ENCODE assay signal across 10 cellular contexts in the genomic region with DNA sequence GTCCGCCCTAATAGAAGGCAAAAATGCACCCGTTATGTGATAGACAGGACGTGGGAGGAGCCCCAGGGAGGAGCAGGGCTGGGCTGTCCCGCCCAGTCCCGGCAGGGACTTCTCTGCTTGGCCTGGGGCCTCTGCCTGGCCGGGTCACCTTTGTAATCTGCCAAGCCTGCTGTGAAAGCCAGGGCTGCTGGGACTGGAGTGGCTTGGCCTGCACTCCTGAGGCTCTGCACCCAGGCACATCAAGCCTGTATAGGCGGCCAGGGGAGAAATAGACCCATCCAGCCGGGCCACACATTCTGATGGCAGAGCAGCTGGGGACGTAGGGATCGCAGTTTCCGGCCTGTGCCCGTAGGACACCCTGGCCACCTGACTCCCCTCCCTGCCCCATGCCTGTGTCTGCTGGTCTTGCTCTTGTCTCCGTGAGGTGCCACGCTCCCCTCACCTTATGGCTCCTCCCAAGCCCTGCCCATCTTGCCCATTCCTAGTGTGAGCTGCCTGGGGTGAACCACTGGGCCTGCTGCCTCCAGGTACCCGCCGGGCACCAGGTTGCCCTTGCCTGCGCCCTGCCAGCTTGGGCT. TPM values are rescaled to one million over a fixed set of nuclear protein-coding genes. Genes with fewer than 3 reads are reported as not detected.
DNase-seq lines count a peak whose midpoint lies in the region; ATAC-seq and TF ChIP-seq lines count a peak whose summit lies in the region.
"Had no signal": no experiment of that assay in that cellular context is flagged by ENCODE, and none has a peak within 500 bp of the region (broad histone marks: within the 10 kb centered on the region; RNA-seq: fewer than 3 reads in every experiment).

No MANE protein-coding gene starts in this region.

- peak; percentile 43 for ATAC-seq in WTC11
- ATAC-seq in HG03196 (IDR thresholded peaks at IDR 0.05; ENCODE audit: unreplicated experiment) = no peak

- H3K4me3 ChIP-seq in Caco-2 (ENCODE audit: low read depth, low read length) = no peak overlapping the region

- H3K27me3 ChIP-seq in Caco-2 (replicated peaks; ENCODE audit: control insufficient read depth, insufficient read depth, low read length) = no peaks in the 10 kb centered on the region

- H3K4me3 Mint-ChIP-seq in Caco-2 (ENCODE audit: unreplicated experiment) (no peak overlapping the region), WTC11 (no peak overlapping the region), immature natural killer cell (no peak overlapping the region)

- H3K9me3 ChIP-seq in Caco-2 = no peaks in the 10 kb centered on the region

- peaks cover 11% of the 10 kb centered on the region for H3K36me3 ChIP-seq in Caco-2 (ENCODE audit: control insufficient read depth, insufficient read depth, low read length)

- H3K27ac Mint-ChIP-seq in Caco-2 (ENCODE audit: unreplicated experiment) (peak overlapping the region; percentile 63), WTC11 (peak overlapping the region; percentile 63; the same call in 1 of the 2 replicates), immature natural killer cell (peak overlapping the region in 1 of 6 donors; percentile 8)

- no TSS peak for BruUV-seq in Caco-2 (replicated peaks; lab: Mats Ljungman, UMichigan)

- H3K36me3 Mint-ChIP-seq in Caco-2 (ENCODE audit: insufficient read depth, unreplicated experiment) = peaks cover 100% of the 10 kb centered on the region
- H3K36me3 Mint-ChIP-seq in WTC11 = peaks cover 55% of the 10 kb centered on the region
- peaks cover 6 to 45% (median 11%) of the 10 kb centered on the region in 3 donors for H3K36me3 Mint-ChIP-seq in immature natural killer cell

- H3K9me3 Mint-ChIP-seq in Caco-2 (ENCODE audit: unreplicated experiment) (no peaks in the 10 kb centered on the region), WTC11 (no peaks in the 10 kb centered on the region), immature natural killer cell (no peaks in the 10 kb centered on the region)

- H3K4me1 ChIP-seq in Caco-2 = no peaks in the 10 kb centered on the region

- H3K27me3 Mint-ChIP-seq in Caco-2 (ENCODE audit: insufficient read depth, unreplicated experiment) = no peaks in the 10 kb centered on the region
- H3K27me3 Mint-ChIP-seq in WTC11 (ENCODE audit: low read depth) = no peaks in the 10 kb centered on the region
- H3K27me3 Mint-ChIP-seq in immature natural killer cell (ENCODE audit: low read depth in 3 of 3) = peaks cover 0 to 6% (median 6%) of the 10 kb centered on the region in 3 donors

- CTCF ChIA-PET in Caco-2 (lab: Charles Lee) (no interaction called here), WTC11 (lab: Charles Lee) (no interaction called here)

- DNase-seq in Caco-2 (peak; percentile 55 to 66), WTC11 (ENCODE audit: low spot score) (no peak), cardiac septum (ENCODE audit: low spot score) (peak; percentile 85), posterior vena cava (ENCODE audit: low spot score) (peak; percentile 92), NCI-H1105 treated with DMSO at 0.1 percent for 48 hours (lab: John Stamatoyannopoulos, UW) (no peak), immature natural killer cell (no peak)
- DNase-seq in stimulated activated CD4-positive, alpha-beta T cell treated with anti-CD3 and anti-CD28 coated beads, Interleukin-2, amount 100 ng/mL, for 24 hours = no peak
- DNase-seq: COR-L47, MM.1S had no signal

- intact Hi-C loops in Caco-2 (cut with micrococcal nuclease; ENCODE audit: unreplicated experiment) = no loop called here
- intact Hi-C loops in cardiac septum (cut with DNase I) = no loop called here
- intact Hi-C loops in posterior vena cava (cut with DNase I) = no loop called here

- H3K4me1 Mint-ChIP-seq in Caco-2 (ENCODE audit: low read depth, unreplicated experiment) = peaks cover 13% of the 10 kb centered on the region
- no peaks in the 10 kb centered on the region for H3K4me1 Mint-ChIP-seq in WTC11
- H3K4me1 Mint-ChIP-seq in immature natural killer cell = no peaks in the 10 kb centered on the region

- POLR2A ChIA-PET in Caco-2 (lab: Charles Lee) = no interaction called here
- POLR2A ChIA-PET in WTC11 (lab: Charles Lee) = no interaction called here

- TF ChIP-seq CTCF in Caco-2 (IDR thresholded peaks at IDR 0.05; ENCODE audit: insufficient read depth in 1 of 2, low read depth in 1 of 2, low read length in 1 of 2, severe bottlenecking in 1 of 2, unreplicated experiment in 1 of 2) (no peak), WTC11 (IDR thresholded peaks at IDR 0.05) (no peak)

TF ChIP-seq in WTC11, 78 proteins besides CTCF, POLR2A, EP300 and RAD21:
- no peak for TF ChIP-seq ZNF138 (CRISPR knock-in tag; conservative IDR thresholded peaks at IDR 0.05)
- TF ChIP-seq ZNF121 (CRISPR knock-in tag; IDR thresholded peaks at IDR 0.05) = 0 out of 2 replicates have a peak, but pooled peaks have one; percentile 2
- no peak for TF ChIP-seq MXD4 (CRISPR knock-in tag; IDR thresholded peaks at IDR 0.05; ENCODE audit: borderline replicate concordance)
- TF ChIP-seq HMGA2 (CRISPR knock-in tag; IDR thresholded peaks at IDR 0.05) = no peak

RNA-seq across cellular contexts. Expression of a gene that starts 28.1 kb away (rescaled TPM):
- 80.2 and 80.8 TPM in 2 replicates for total RNA-seq in Caco-2 (2022)
- total RNA-seq in WTC11 (2021) = 57.5 to 71.1 TPM (median 64.5 TPM) in 3 replicates
- total RNA-seq in cardiac septum = 29.6 TPM
- 10 to 100 TPM; 18.1 to 19.4 TPM for total RNA-seq in posterior vena cava
- 10 to 100 TPM in 1 of 3 donors, 1 to 10 TPM in 2; 1.6 to 10.8 (median 4.7) TPM for polyA plus RNA-seq in immature natural killer cell

Comparison
In these comparisons a context has a peak if more than half of its experiments do, and no peak if none do; other contexts are left out.
1. DNase-seq: peak in Caco-2 (2 of 2), cardiac septum (single experiment) and posterior vena cava (single experiment); none in WTC11 (single experiment), NCI-H1105 treated with DMSO at 0.1 percent for 48 hours (single experiment), immature natural killer cell (0 of 3) and stimulated activated CD4-positive, alpha-beta T cell treated with anti-CD3 and anti-CD28 coated beads, Interleukin-2, amount 100 ng/mL, for 24 hours (0 of 2).